In genomic region chr21:39915881-39916280, GRCh38 we compare ENCODE assay signal across 27 cellular contexts.
"Had no signal": no experiment of that assay in that cellular context is flagged by ENCODE, and none has a peak within 500 bp of the region (broad histone marks: within the 10 kb centered on the region; RNA-seq: fewer than 3 reads in every experiment).

No MANE protein-coding gene starts in this region.

- H3K4me3 Mint-ChIP-seq: mesothelial cell of epicardium; naive B cell; natural killer cell; nephron progenitor cell; neural progenitor cell; stimulated activated naive CD8-positive, alpha-beta T cell treated with anti-CD3 and anti-CD28 coated beads, Interleukin-15, Interleukin-2, amounts not matched to agents 100 ng/mL and 50 ng/mL, for 24 hours had no signal

- H3K4me3 ChIP-seq: left lung, lower lobe of right lung, neural progenitor cell, ovary, skin epidermis, suprapubic skin, thoracic aorta, tibial artery, upper lobe of right lung had no signal

- H3K9me3 Mint-ChIP-seq: nephron progenitor cell had no signal

- DNase-seq: kidney; left colon; left lung; lower lobe of right lung; mammary epithelial cell; mesenchymal stem cell; naive B cell; natural killer cell; nephron progenitor cell; ovary; right cardiac atrium; stimulated activated CD4-positive, alpha-beta T cell treated with anti-CD3 and anti-CD28 coated beads, Interleukin-12 subunit alpha, Interleukin-12 subunit beta, amount 100 ng/mL, for 4 hours; stimulated activated CD4-positive, alpha-beta T cell treated with anti-CD3 and anti-CD28 coated beads, Interleukin-15, amount 100 ng/mL, for 24 hours; stimulated activated CD4-positive, alpha-beta T cell treated with anti-CD3 and anti-CD28 coated beads, Interleukin-2, amount 100 ng/mL, for 24 hours; stimulated activated CD4-positive, alpha-beta T cell treated with anti-CD3 and anti-CD28 coated beads, Interleukin-4, amount 100 ng/mL, for 1 hour; stimulated activated naive CD4-positive, alpha-beta T cell; tibial artery; trophoblast cell; upper lobe of right lung had no signal

- ATAC-seq: left colon, left lung, lower lobe of right lung, natural killer cell, right cardiac atrium, sciatic nerve, upper lobe of right lung had no signal

- H3K36me3 Mint-ChIP-seq: naive B cell, natural killer cell had no signal

- H3K27ac Mint-ChIP-seq: mesothelial cell of epicardium; naive B cell; natural killer cell; nephron progenitor cell; neural progenitor cell; progenitor cell of endocrine pancreas; stimulated activated naive CD8-positive, alpha-beta T cell treated with anti-CD3 and anti-CD28 coated beads, Interleukin-15, Interleukin-2, amounts not matched to agents 100 ng/mL and 50 ng/mL, for 24 hours had no signal

- H3K4me1 Mint-ChIP-seq: naive B cell, natural killer cell had no signal
